7 cellular contexts compared by ENCODE assay signal in genomic region chr20:2653511-2654383, GRCh38.
A peak's percentile ranks its signal among the peaks of the same experiment; 100 is the strongest.
DNase-seq lines count a peak whose midpoint lies in the region; TF ChIP-seq lines count a peak whose summit lies in the region.

No MANE protein-coding gene starts in this region.

- peaks cover 62% of the 10 kb centered on the region for H3K36me3 Mint-ChIP-seq in stimulated activated naive CD8-positive, alpha-beta T cell treated with anti-CD3 and anti-CD28 coated beads, Interleukin-15, Interleukin-2, amounts not matched to agents 100 ng/mL and 50 ng/mL, for 24 hours (ENCODE audit: low read depth)

- peak overlapping the region; percentile 92 for H3K27ac Mint-ChIP-seq in stimulated activated naive CD8-positive, alpha-beta T cell treated with anti-CD3 and anti-CD28 coated beads, Interleukin-15, Interleukin-2, amounts not matched to agents 100 ng/mL and 50 ng/mL, for 24 hours

- peaks cover 55% of the 10 kb centered on the region for H3K4me1 Mint-ChIP-seq in stimulated activated naive CD8-positive, alpha-beta T cell treated with anti-CD3 and anti-CD28 coated beads, Interleukin-15, Interleukin-2, amounts not matched to agents 100 ng/mL and 50 ng/mL, for 24 hours (ENCODE audit: low read depth)

- peak overlapping the region; percentile 94 for H3K9ac ChIP-seq in iPS-18a (ENCODE audit: low read length)

- no peaks in the 10 kb centered on the region for H3K9me3 Mint-ChIP-seq in stimulated activated naive CD8-positive, alpha-beta T cell treated with anti-CD3 and anti-CD28 coated beads, Interleukin-15, Interleukin-2, amounts not matched to agents 100 ng/mL and 50 ng/mL, for 24 hours

- peaks cover 57% of the 10 kb centered on the region for H3K36me3 ChIP-seq in iPS-18a (ENCODE audit: control insufficient read depth, low read depth, low read length)

- no peak for TF ChIP-seq CTCF in HL-60 (IDR thresholded peaks at IDR 0.05; ENCODE audit: insufficient read depth, low read length)

- H3K27me3 Mint-ChIP-seq in stimulated activated naive CD8-positive, alpha-beta T cell treated with anti-CD3 and anti-CD28 coated beads, Interleukin-15, Interleukin-2, amounts not matched to agents 100 ng/mL and 50 ng/mL, for 24 hours: no peaks in the 10 kb centered on the region

- peak overlapping the region; percentile 91 for H3K4me3 Mint-ChIP-seq in stimulated activated naive CD8-positive, alpha-beta T cell treated with anti-CD3 and anti-CD28 coated beads, Interleukin-15, Interleukin-2, amounts not matched to agents 100 ng/mL and 50 ng/mL, for 24 hours

- peak overlapping the region; percentile 83 for H3K4me3 ChIP-seq in HL-60 (replicated peaks; ENCODE audit: insufficient read depth, low read length)
- H3K4me3 ChIP-seq in iPS-18a (ENCODE audit: low read length): peak overlapping the region; percentile 98

- no peaks in the 10 kb centered on the region for H3K9me3 ChIP-seq in iPS-18a (ENCODE audit: control insufficient read depth, low read depth, low read length)

- peaks cover 7% of the 10 kb centered on the region for H3K4me1 ChIP-seq in iPS-18a (ENCODE audit: control insufficient read depth, low read depth, low read length)

- H3K27ac ChIP-seq in HL-60 (replicated peaks) (peak overlapping the region; percentile 95), iPS-18a (ENCODE audit: low read length) (no peak overlapping the region)

- DNase-seq in HL-60 (ENCODE audit: low read depth in 1 of 2, low spot score in 1 of 2) (no peak), NCI-H1694 (lab: John Stamatoyannopoulos, UW) (no peak), NK-92 (lab: John Stamatoyannopoulos, UW; ENCODE audit: unreplicated experiment) (no peak)
- DNase-seq in activated CD8-positive, alpha-beta memory T cell treated with anti-CD3 and anti-CD28 coated beads, Interleukin-2, amount 50 U/mL, for 48 hours: peak; percentile 58
- no peak for DNase-seq in stimulated activated CD4-positive, alpha-beta T cell treated with anti-CD3 and anti-CD28 coated beads, Interleukin-4, amount 100 ng/mL, for 1 hour

- H3K27me3 ChIP-seq in HL-60 (ENCODE audit: insufficient read depth, poor library complexity, severe bottlenecking) (no peaks in the 10 kb centered on the region), iPS-18a (ENCODE audit: control insufficient read depth, insufficient read depth, low read length) (no peaks in the 10 kb centered on the region)
